In genomic region chr2:20186078-20186854, GRCh38 we compare ENCODE assay signal across 10 cellular contexts. TPM values are rescaled to one million over a fixed set of nuclear protein-coding genes. Genes with fewer than 3 reads are reported as not detected.
DNase-seq lines count a peak whose midpoint lies in the region; ATAC-seq, FAIRE-seq and TF ChIP-seq lines count a peak whose summit lies in the region.
"Had no signal": no experiment of that assay in that cellular context is flagged by ENCODE, and none has a peak within 500 bp of the region (broad histone marks: within the 10 kb centered on the region; RNA-seq: fewer than 3 reads in every experiment).

No MANE protein-coding gene starts in this region.

- H3K4me1 ChIP-seq in duodenal mucosa (ENCODE audit: control insufficient read depth in 1 of 2, insufficient read depth in 2 of 2, low read length in 2 of 2): peaks cover 37 to 43% of the 10 kb centered on the region in 2 donors
- H3K4me1 ChIP-seq in pancreas: peaks cover 0 to 3% (median under 1%) of the 10 kb centered on the region in 3 donors

- no peaks in the 10 kb centered on the region for H3K36me3 ChIP-seq in duodenal mucosa (ENCODE audit: control insufficient read depth in 1 of 2, insufficient read depth in 2 of 2, low read length in 2 of 2)
- H3K36me3 ChIP-seq in pancreas: no peaks in the 10 kb centered on the region

- H3K9me3 ChIP-seq in duodenal mucosa (ENCODE audit: control insufficient read depth in 1 of 2, low read length in 2 of 2) (no peaks in the 10 kb centered on the region), pancreas (no peaks in the 10 kb centered on the region)

- TF ChIP-seq CTCF in pancreas (IDR thresholded peaks at IDR 0.05): no peak

- intact Hi-C loops in pancreas (cut with DNase I): no loop called here

- H3K27me3 ChIP-seq in duodenal mucosa (ENCODE audit: control insufficient read depth in 1 of 2, insufficient read depth in 2 of 2, low read length in 2 of 2) (no peaks in the 10 kb centered on the region), pancreas (no peaks in the 10 kb centered on the region)

- ATAC-seq in pancreas (peak; percentile 60 to 75 (median 74)), HG02759 (IDR thresholded peaks at IDR 0.05; ENCODE audit: unreplicated experiment) (no peak)

- peak overlapping the region; percentile 46 to 64 for H3K4me3 ChIP-seq in duodenal mucosa (ENCODE audit: low read depth in 1 of 2, low read length in 2 of 2)
- H3K4me3 ChIP-seq in pancreas: no peak overlapping the region

- FAIRE-seq in pancreas (lab: Jason Lieb, UNC): no peak
- no peak for FAIRE-seq in GM19239 (lab: Jason Lieb, UNC)

- DNase-seq in GDM1 (lab: John Stamatoyannopoulos, UW): peak; percentile 63
- DNase-seq in NCI-H510A (lab: John Stamatoyannopoulos, UW): peak; percentile 48
- DNase-seq in pancreas: peak in 3 of 6 donors; percentile 37 to 48 (median 47)
- DNase-seq in GM19239 (ENCODE audit: insufficient read length, low spot score): no peak
- DNase-seq in NCI-H1436 treated with DMSO at 0.1 percent for 48 hours (lab: John Stamatoyannopoulos, UW): no peak
- DNase-seq in NCI-H128 (lab: John Stamatoyannopoulos, UW; ENCODE audit: unreplicated experiment): no peak
- DNase-seq: activated naive CD8-positive, alpha-beta T cell treated with anti-CD3 and anti-CD28 coated beads for 36 hours; NCI-H187 had no signal

- H3K27ac ChIP-seq in duodenal mucosa (ENCODE audit: low read depth, low read length) (peak overlapping the region; percentile 30), pancreas (peak overlapping the region; percentile 3 to 70 (median 57))

- 66 to 69% methylated on average over 13 of the region's 13 CpGs for WGBS in pancreas, 2 donors

- peak overlapping the region; percentile 69 to 80 for H3K9ac ChIP-seq in duodenal mucosa (ENCODE audit: low read depth in 1 of 2, low read length in 2 of 2)

RNA-seq across cellular contexts. Expression of gene SDC1, which starts 38.7 kb away (rescaled TPM):
- 10 to 100 TPM in 5 of 6 donors, 1 to 10 TPM in 1; 4.8 to 27.2 (median 20.1) TPM for total RNA-seq in pancreas
- 10 to 100 TPM; 16.1 to 20.6 TPM for polyA plus RNA-seq in pancreas

Comparison
In these comparisons a context has a peak if more than half of its experiments do, and no peak if none do; other contexts are left out.
1. DNase-seq: peak in GDM1 (single experiment) and NCI-H510A (single experiment); none in GM19239 (single experiment), NCI-H1436 treated with DMSO at 0.1 percent for 48 hours (single experiment) and NCI-H128 (single experiment).
2. H3K4me3 ChIP-seq: peak in duodenal mucosa (2 of 2); none in pancreas (0 of 4).